Comparison of ENCODE assay signal across 8 cellular contexts in the genomic region with DNA sequence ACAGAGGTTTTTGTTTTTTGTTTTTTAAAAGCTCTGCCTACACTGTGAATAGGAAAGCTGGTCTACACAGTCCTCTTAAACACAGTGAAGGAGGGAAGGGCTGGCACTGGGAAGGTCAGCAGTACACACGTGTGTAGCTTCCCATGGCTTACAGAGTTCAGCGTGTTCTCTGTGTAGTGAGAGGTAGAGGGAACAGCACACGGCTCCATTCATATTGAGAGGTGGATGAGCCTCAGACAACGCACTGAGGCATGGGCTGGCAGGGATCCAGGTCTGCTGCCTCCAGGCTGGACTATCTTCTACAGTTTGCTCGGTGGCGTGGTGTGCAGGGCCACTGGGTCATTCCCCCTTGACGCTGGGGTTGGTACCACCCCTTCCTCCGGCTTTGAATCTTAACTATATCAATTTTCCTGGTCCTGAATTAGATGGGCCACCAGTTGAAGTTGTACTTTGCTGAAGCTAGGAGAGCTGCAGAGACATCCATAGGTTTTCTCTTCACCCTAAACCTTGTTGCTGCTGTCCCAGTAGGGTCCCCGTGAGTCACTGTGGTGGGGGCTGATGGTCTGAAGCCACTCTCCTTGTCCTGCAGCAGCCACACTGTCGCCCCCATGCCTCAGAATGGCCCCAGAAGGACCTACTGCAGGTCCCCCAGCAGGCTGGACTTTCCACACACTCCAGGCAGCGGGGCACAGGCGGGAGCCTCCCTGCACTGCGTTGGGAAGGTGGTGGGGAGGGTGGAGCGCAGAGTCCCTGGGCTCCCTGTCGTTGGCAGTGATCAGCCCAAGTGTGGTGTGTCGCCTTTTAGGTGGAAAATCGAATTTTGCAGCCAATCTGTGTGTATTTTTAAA. TPM values are rescaled to one million over a fixed set of nuclear protein-coding genes. Genes with fewer than 3 reads are reported as not detected.
DNase-seq lines count a peak whose midpoint lies in the region; ATAC-seq, FAIRE-seq and TF ChIP-seq lines count a peak whose summit lies in the region.
"Had no signal": no experiment of that assay in that cellular context is flagged by ENCODE, and none has a peak within 500 bp of the region (broad histone marks: within the 10 kb centered on the region; RNA-seq: fewer than 3 reads in every experiment).

No MANE protein-coding gene starts in this region.

- TF ChIP-seq CTCF in RWPE1 (conservative IDR thresholded peaks at IDR 0.05; ENCODE audit: low read depth) (no peak), keratinocyte (optimal IDR thresholded peaks at IDR 0.05 in 1 of 3, IDR thresholded peaks at IDR 0.05 in 1 of 3, conservative IDR thresholded peaks at IDR 0.05 in 1 of 3; ENCODE audit: extremely low read depth in 1 of 3, insufficient read depth in 2 of 3, low read length in 3 of 3) (no peak)

- no peaks in the 10 kb centered on the region for H3K27me3 Mint-ChIP-seq in CD4-positive, alpha-beta memory T cell

- FAIRE-seq in keratinocyte (lab: Jason Lieb, UNC) = peak; percentile 48

- POLR2A ChIA-PET in CD4-positive, alpha-beta memory T cell (lab: Charles Lee; ENCODE audit: partially characterized antibody) = no interaction called here
- POLR2A ChIA-PET in RWPE1 (lab: Yijun Ruan, JAX; ENCODE audit: low non-redundant PET) = no interaction called here

- no peak overlapping the region for H3K4me2 ChIP-seq in keratinocyte (ENCODE audit: control insufficient read depth, extremely low read depth, insufficient read depth, low read depth, low read length)

- intact Hi-C loops in CD4-positive, alpha-beta memory T cell (cut with micrococcal nuclease) = no loop called here

- H3K4me3 Mint-ChIP-seq in CD4-positive, alpha-beta memory T cell = peak overlapping the region; percentile 26 to 76 (median 58)

- dilution Hi-C loops in keratinocyte (cut with MboI; ENCODE audit: extremely low pct_ligation_motif_present, low sequenced_read_pairs) = no loop called here

- DNase-seq in CD4-positive, alpha-beta memory T cell = no peak
- DNase-seq in RWPE1 (ENCODE audit: low spot score) (no peak), keratinocyte (ENCODE audit: low read depth, low spot score) (no peak), NCI-H2171 treated with DMSO at 0.1 percent for 48 hours (lab: John Stamatoyannopoulos, UW) (no peak)

- H3K9me1 ChIP-seq in keratinocyte (ENCODE audit: control insufficient read depth, extremely low read depth, insufficient read depth, low read length) = peaks cover 2% of the 10 kb centered on the region

- no peak overlapping the region for H3K9ac ChIP-seq in keratinocyte (ENCODE audit: control insufficient read depth, extremely low read depth, insufficient read depth, low read length)

- H3K27ac Mint-ChIP-seq in CD4-positive, alpha-beta memory T cell = peak overlapping the region in 3 of 7 donors; percentile 29 to 70 (median 60)

- peaks cover 51% of the 10 kb centered on the region for H3K79me2 ChIP-seq in keratinocyte (ENCODE audit: control insufficient read depth, insufficient read depth, low read length)

- peaks cover 0 to 38% of the 10 kb centered on the region in 2 donors for H3K36me3 Mint-ChIP-seq in CD4-positive, alpha-beta memory T cell

- H3K4me1 ChIP-seq in CD4-positive, alpha-beta memory T cell (ENCODE audit: insufficient read depth, low read length) = peaks cover 30% of the 10 kb centered on the region
- peaks cover 11% of the 10 kb centered on the region for H3K4me1 ChIP-seq in keratinocyte (ENCODE audit: control insufficient read depth, extremely low read depth, insufficient read depth, low read length)

- no peak for ATAC-seq in GM18519 (IDR thresholded peaks at IDR 0.05; ENCODE audit: low FRiP score, unreplicated experiment)
- ATAC-seq in GM21576 (IDR thresholded peaks at IDR 0.05; ENCODE audit: unreplicated experiment) = no peak

- H3K27ac ChIP-seq in CD4-positive, alpha-beta memory T cell (ENCODE audit: low read depth, low read length) = no peak overlapping the region
- H3K27ac ChIP-seq in RWPE1 (peak overlapping the region; percentile 37), keratinocyte (ENCODE audit: control insufficient read depth, insufficient read depth, low read length) (no peak overlapping the region)

- CTCF ChIA-PET in CD4-positive, alpha-beta memory T cell (lab: Charles Lee; ENCODE audit: partially characterized antibody) = no interaction called here
- CTCF ChIA-PET in RWPE1 (lab: Yijun Ruan, JAX) = interaction anchor here (0.7 to 2.4 kb wide), 2 partner anchors 16 to 51 kb away, joined by 4 to 13 read pairs; no protein-coding TSS in a partner anchor

- H3K27me3 ChIP-seq in CD4-positive, alpha-beta memory T cell (ENCODE audit: insufficient read depth, low read length) = no peaks in the 10 kb centered on the region
- no peaks in the 10 kb centered on the region for H3K27me3 ChIP-seq in keratinocyte (ENCODE audit: control insufficient read depth, extremely low read depth, insufficient read depth, low read length)

- peaks cover 39% of the 10 kb centered on the region for H3K36me3 ChIP-seq in CD4-positive, alpha-beta memory T cell (ENCODE audit: insufficient read depth, low read length)
- H3K36me3 ChIP-seq in keratinocyte (ENCODE audit: control insufficient read depth in 2 of 2, extremely low read depth in 1 of 2, insufficient read depth in 2 of 2, low read length in 2 of 2) = peaks cover 20 to 27% of the 10 kb centered on the region in 2 experiments

- H3K9me3 Mint-ChIP-seq in CD4-positive, alpha-beta memory T cell = no peaks in the 10 kb centered on the region

- H3K4me3 ChIP-seq in CD4-positive, alpha-beta memory T cell (ENCODE audit: low read length in 2 of 2) = no peak overlapping the region
- H3K4me3 ChIP-seq in keratinocyte (ENCODE audit: control insufficient read depth in 2 of 3, extremely low read depth in 1 of 3, insufficient read depth in 2 of 3, low read depth in 1 of 3, low read length in 3 of 3) = no peak overlapping the region

- peaks cover 16 to 41% (median 24%) of the 10 kb centered on the region in 4 donors for H3K4me1 Mint-ChIP-seq in CD4-positive, alpha-beta memory T cell

- H3K9me3 ChIP-seq in CD4-positive, alpha-beta memory T cell (ENCODE audit: control insufficient read depth in 1 of 2, low read length in 2 of 2) = no peaks in the 10 kb centered on the region
- no peaks in the 10 kb centered on the region for H3K9me3 ChIP-seq in keratinocyte (ENCODE audit: control insufficient read depth, low read depth, low read length)

- H4K20me1 ChIP-seq in keratinocyte (ENCODE audit: control insufficient read depth, extremely low read depth, insufficient read depth, low read length) = peaks cover 13% of the 10 kb centered on the region

- H2AFZ ChIP-seq in keratinocyte (ENCODE audit: control insufficient read depth, low read length) = no peak overlapping the region

RNA-seq across cellular contexts. Expression of gene ARFGAP1, which starts 2.0 kb away (rescaled TPM):
- total RNA-seq in CD4-positive, alpha-beta memory T cell = 100 to 1,000 TPM; 113 to 120 TPM
- 10 to 100 TPM; 11.5 to 26.0 TPM for polyA plus RNA-seq in CD4-positive, alpha-beta memory T cell
- polyA plus RNA-seq in keratinocyte = 31.5 to 48.6 TPM (median 32.2 TPM) in 3 replicates
- 34.5 TPM for polyA plus RNA-seq in keratinocyte (2011; ENCODE audit: low read depth)
- 22.7 and 37.2 TPM in 2 replicates for polyA plus RNA-seq in keratinocyte (2011; cell fraction: cytosol; rRNA removed)
- polyA plus RNA-seq in keratinocyte (2011; cell fraction: nucleus; rRNA removed) = 128 and 155 TPM in 2 replicates
- 29.0 and 57.9 TPM in 2 replicates for polyA plus RNA-seq in keratinocyte (2012; ENCODE audit: low replicate concordance)
- 41.4 to 84.3 TPM (median 46.5 TPM) in 3 replicates for polyA minus RNA-seq in keratinocyte
- polyA minus RNA-seq in keratinocyte (2011; cell fraction: cytosol; rRNA and poly(A)+ RNA removed) = 73.1 TPM
- 48.7 and 57.2 TPM in 2 replicates for polyA minus RNA-seq in keratinocyte (2011; cell fraction: nucleus; rRNA and poly(A)+ RNA removed)

RNA-seq across cellular contexts. Expression of gene COL20A1, which starts 18.4 kb away (rescaled TPM):
- under 1 TPM in 1 of 2 experiments, not detected in 1; 0.11 TPM for total RNA-seq in CD4-positive, alpha-beta memory T cell
- polyA plus RNA-seq in CD4-positive, alpha-beta memory T cell = not detected
- polyA plus RNA-seq in keratinocyte = not detected in 3 replicates
- not detected for polyA plus RNA-seq in keratinocyte (2011; ENCODE audit: low read depth)
- polyA plus RNA-seq in keratinocyte (2011; cell fraction: cytosol; rRNA removed) = not detected in 2 replicates
- not detected in 2 replicates for polyA plus RNA-seq in keratinocyte (2011; cell fraction: nucleus; rRNA removed)
- polyA plus RNA-seq in keratinocyte (2012; ENCODE audit: low replicate concordance) = not detected in 2 replicates
- not detected in 3 replicates for polyA minus RNA-seq in keratinocyte
- polyA minus RNA-seq in keratinocyte (2011; cell fraction: cytosol; rRNA and poly(A)+ RNA removed) = not detected
- 0.32 TPM in 1 of 2 replicates, not detected in the other for polyA minus RNA-seq in keratinocyte (2011; cell fraction: nucleus; rRNA and poly(A)+ RNA removed)

RNA-seq across cellular contexts. Expression of gene NKAIN4, which starts 20.3 kb away (rescaled TPM):
- total RNA-seq in CD4-positive, alpha-beta memory T cell = not detected
- polyA plus RNA-seq in CD4-positive, alpha-beta memory T cell = not detected
- polyA plus RNA-seq in keratinocyte = not detected in 3 replicates
- polyA plus RNA-seq in keratinocyte (2011; ENCODE audit: low read depth) = not detected
- polyA plus RNA-seq in keratinocyte (2011; cell fraction: cytosol; rRNA removed) = not detected in 2 replicates
- polyA plus RNA-seq in keratinocyte (2011; cell fraction: nucleus; rRNA removed) = not detected in 2 replicates
- polyA plus RNA-seq in keratinocyte (2012; ENCODE audit: low replicate concordance) = not detected in 2 replicates
- polyA minus RNA-seq in keratinocyte = not detected in 3 replicates
- not detected for polyA minus RNA-seq in keratinocyte (2011; cell fraction: cytosol; rRNA and poly(A)+ RNA removed)
- polyA minus RNA-seq in keratinocyte (2011; cell fraction: nucleus; rRNA and poly(A)+ RNA removed) = not detected in 2 replicates
- total RNA-seq: mucosa of gallbladder, NCI-H460 had no signal

RNA-seq across cellular contexts. Expression of gene BIRC7, which starts 38.9 kb away (rescaled TPM):
- not detected for total RNA-seq in CD4-positive, alpha-beta memory T cell
- not detected for polyA plus RNA-seq in CD4-positive, alpha-beta memory T cell
- not detected in 3 replicates for polyA plus RNA-seq in keratinocyte
- polyA plus RNA-seq in keratinocyte (2011; ENCODE audit: low read depth) = not detected
- polyA plus RNA-seq in keratinocyte (2011; cell fraction: cytosol; rRNA removed) = not detected in 2 replicates
- not detected in 2 replicates for polyA plus RNA-seq in keratinocyte (2011; cell fraction: nucleus; rRNA removed)
- not detected in 2 replicates for polyA plus RNA-seq in keratinocyte (2012; ENCODE audit: low replicate concordance)
- not detected in 3 replicates for polyA minus RNA-seq in keratinocyte
- polyA minus RNA-seq in keratinocyte (2011; cell fraction: cytosol; rRNA and poly(A)+ RNA removed) = not detected
- not detected in 2 replicates for polyA minus RNA-seq in keratinocyte (2011; cell fraction: nucleus; rRNA and poly(A)+ RNA removed)

RNA-seq across cellular contexts. Expression of gene YTHDF1, which starts 58.7 kb away (rescaled TPM):
- total RNA-seq in CD4-positive, alpha-beta memory T cell = 10 to 100 TPM; 47.7 to 48.1 TPM
- 10 to 100 TPM; 21.1 to 43.2 TPM for polyA plus RNA-seq in CD4-positive, alpha-beta memory T cell
- polyA plus RNA-seq in keratinocyte = 23.4 to 34.8 TPM (median 26.4 TPM) in 3 replicates
- 10.1 TPM for polyA plus RNA-seq in keratinocyte (2011; ENCODE audit: low read depth)
- polyA plus RNA-seq in keratinocyte (2011; cell fraction: cytosol; rRNA removed) = 24.7 and 25.3 TPM in 2 replicates
- 34.2 and 41.0 TPM in 2 replicates for polyA plus RNA-seq in keratinocyte (2011; cell fraction: nucleus; rRNA removed)
- polyA plus RNA-seq in keratinocyte (2012; ENCODE audit: low replicate concordance) = 29.3 and 29.6 TPM in 2 replicates
- 22.0 to 32.9 TPM (median 23.6 TPM) in 3 replicates for polyA minus RNA-seq in keratinocyte
- 41.2 TPM for polyA minus RNA-seq in keratinocyte (2011; cell fraction: cytosol; rRNA and poly(A)+ RNA removed)
- 20.6 and 25.3 TPM in 2 replicates for polyA minus RNA-seq in keratinocyte (2011; cell fraction: nucleus; rRNA and poly(A)+ RNA removed)
